In genomic region chr13:35210234-35210633, GRCh38 we compare ENCODE assay signal across 16 cellular contexts.
DNase-seq lines count a peak whose midpoint lies in the region; ATAC-seq and TF ChIP-seq lines count a peak whose summit lies in the region.
"Had no signal": no experiment of that assay in that cellular context is flagged by ENCODE, and none has a peak within 500 bp of the region (broad histone marks: within the 10 kb centered on the region; RNA-seq: fewer than 3 reads in every experiment).

No MANE protein-coding gene starts in this region.

- no peaks in the 10 kb centered on the region for H3K27me3 Mint-ChIP-seq in activated CD4-positive, alpha-beta T cell treated with anti-CD3 and anti-CD28 coated beads, Interleukin-2, amount 10 ng/mL, durations not matched to agents 24 days and 14 days
- H3K27me3 Mint-ChIP-seq: activated CD4-positive, alpha-beta memory T cell treated with anti-CD3 and anti-CD28 coated beads, Interleukin-2, amount 10 ng/mL, durations not matched to agents 7 days and 5 days; naive thymus-derived CD4-positive, alpha-beta T cell had no signal

- no peaks in the 10 kb centered on the region for H3K27me3 ChIP-seq in HCT116 (ENCODE audit: insufficient read depth, low read length)
- H3K27me3 ChIP-seq: BLaER1 treated with 17β-estradiol and CSF1 and Interleukin-3, amounts not matched to agents 10 nM and 100 nM; uterus had no signal

- POLR2A ChIA-PET in HCT116 (lab: Charles Lee) = no interaction called here

- H3K4me1 Mint-ChIP-seq in activated CD4-positive, alpha-beta T cell treated with anti-CD3 and anti-CD28 coated beads, Interleukin-2, amount 10 ng/mL, durations not matched to agents 24 days and 14 days = no peaks in the 10 kb centered on the region
- H3K4me1 Mint-ChIP-seq: activated CD4-positive, alpha-beta memory T cell treated with anti-CD3 and anti-CD28 coated beads, Interleukin-2, amount 10 ng/mL, durations not matched to agents 7 days and 5 days; naive thymus-derived CD4-positive, alpha-beta T cell had no signal

- DNase-seq in AG10803 (ENCODE audit: low read depth) = peak; percentile 8
- no peak for DNase-seq in HCT116 (ENCODE audit: low read depth, low spot score)
- peak; percentile 55 for DNase-seq in SK-MEL-5 (ENCODE audit: low read depth, low spot score)
- DNase-seq in fibroblast of villous mesenchyme (ENCODE audit: low read depth) = peak; percentile 1
- no peak for DNase-seq in activated CD4-positive, alpha-beta T cell treated with anti-CD3 and anti-CD28 coated beads, Interleukin-2, amount 10 ng/mL, durations not matched to agents 24 days and 14 days
- no peak for DNase-seq in NCI-H187 treated with DMSO at 0.1 percent for 48 hours (lab: John Stamatoyannopoulos, UW)
- no peak for DNase-seq in NCI-H510A (lab: John Stamatoyannopoulos, UW)
- DNase-seq: activated CD4-positive, alpha-beta memory T cell treated with anti-CD3 and anti-CD28 coated beads, Interleukin-2, amount 10 ng/mL, durations not matched to agents 7 days and 5 days; effector memory CD4-positive, alpha-beta T cell; naive thymus-derived CD4-positive, alpha-beta T cell; stimulated activated naive CD4-positive, alpha-beta T cell treated with Interleukin-2 at 50 U/mL for 16 hours; T-helper 9 cell; uterus had no signal

- peak; percentile 37; the same call in 1 of the 2 replicates for TF ChIP-seq RAD21 in HCT116 (IDR thresholded peaks at IDR 0.05; ENCODE audit: low read depth)

- H3K4me1 ChIP-seq in HCT116 (ENCODE audit: control insufficient read depth in 1 of 2, insufficient read depth in 2 of 2, low read length in 2 of 2) = no peaks in the 10 kb centered on the region
- H3K4me1 ChIP-seq: BLaER1 treated with 17β-estradiol and CSF1 and Interleukin-3, amounts not matched to agents 10 nM and 100 nM; uterus had no signal

- H3K27ac Mint-ChIP-seq in activated CD4-positive, alpha-beta T cell treated with anti-CD3 and anti-CD28 coated beads, Interleukin-2, amount 10 ng/mL, durations not matched to agents 24 days and 14 days = no peak overlapping the region
- H3K27ac Mint-ChIP-seq: activated CD4-positive, alpha-beta memory T cell treated with anti-CD3 and anti-CD28 coated beads, Interleukin-2, amount 10 ng/mL, durations not matched to agents 7 days and 5 days had no signal

- H3K27ac ChIP-seq in HCT116 (ENCODE audit: low read depth, low read length) = no peak overlapping the region
- H3K27ac ChIP-seq: BLaER1 treated with 17β-estradiol and CSF1 and Interleukin-3, amounts not matched to agents 10 nM and 100 nM; uterus had no signal

- H3K36me3 ChIP-seq in HCT116 (ENCODE audit: control insufficient read depth in 1 of 2, insufficient read depth in 2 of 2, low read length in 2 of 2) = no peaks in the 10 kb centered on the region
- H3K36me3 ChIP-seq: BLaER1 treated with 17β-estradiol and CSF1 and Interleukin-3, amounts not matched to agents 10 nM and 100 nM; uterus had no signal

- TF ChIP-seq CTCF in AG10803 (conservative IDR thresholded peaks at IDR 0.05; ENCODE audit: low read length) (peak; percentile 28; the same call in 1 of the 2 replicates), HCT116 (IDR thresholded peaks at IDR 0.05 in 2 of 3, conservative IDR thresholded peaks at IDR 0.05 in 1 of 3; ENCODE audit: borderline replicate concordance in 1 of 3, insufficient read depth in 1 of 3, low read depth in 2 of 3, low read length in 2 of 3) (no peak), fibroblast of villous mesenchyme (IDR thresholded peaks at IDR 0.05; ENCODE audit: insufficient read depth, low read depth, low read length) (no peak)

- no peaks in the 10 kb centered on the region for H3K36me3 Mint-ChIP-seq in activated CD4-positive, alpha-beta T cell treated with anti-CD3 and anti-CD28 coated beads, Interleukin-2, amount 10 ng/mL, durations not matched to agents 24 days and 14 days (ENCODE audit: low read depth)

- in situ Hi-C loops in SK-MEL-5 (cut with HindIII; ENCODE audit: low pct_unique_long_range_greater_than_20kb, low sequenced_read_pairs) = no loop called here

- no peak overlapping the region for H3K4me3 ChIP-seq in AG10803 (ENCODE audit: low read length)
- H3K4me3 ChIP-seq in HCT116 (replicated peaks in 1 of 2; ENCODE audit: low read depth in 1 of 2, low read length in 2 of 2) = no peak overlapping the region
- no peak overlapping the region for H3K4me3 ChIP-seq in fibroblast of villous mesenchyme (ENCODE audit: low read depth, low read length)
- H3K4me3 ChIP-seq: BLaER1 treated with 17β-estradiol and CSF1 and Interleukin-3, amounts not matched to agents 10 nM and 100 nM; K562; uterus had no signal

- no peaks in the 10 kb centered on the region for H3K9me2 ChIP-seq in HCT116 (ENCODE audit: insufficient read depth)

- H2AFZ ChIP-seq in HCT116 (ENCODE audit: low read depth, low read length, poor library complexity, severe bottlenecking) = no peak overlapping the region

- CTCF ChIA-PET in HCT116 (lab: Charles Lee) = interaction anchor here (1.0 to 1.4 kb wide), 2 partner anchors 512 to 579 kb away, joined by 3 to 5 read pairs; no protein-coding TSS in a partner anchor

- H3K4me2 ChIP-seq in HCT116 (ENCODE audit: low read length) = no peak overlapping the region
- H3K4me2 ChIP-seq: BLaER1 treated with 17β-estradiol and CSF1 and Interleukin-3, amounts not matched to agents 10 nM and 100 nM had no signal

- no peaks in the 10 kb centered on the region for H3K79me2 ChIP-seq in HCT116 (ENCODE audit: insufficient read depth, low read length)

- no peaks in the 10 kb centered on the region for H3K9me3 ChIP-seq in HCT116 (ENCODE audit: control insufficient read depth in 1 of 2, insufficient read depth in 1 of 2, low read depth in 1 of 2, low read length in 2 of 2)
- H3K9me3 ChIP-seq: BLaER1 treated with 17β-estradiol and CSF1 and Interleukin-3, amounts not matched to agents 10 nM and 100 nM; uterus had no signal

- ATAC-seq in HCT116 (no peak), HG02884 (IDR thresholded peaks at IDR 0.05; ENCODE audit: unreplicated experiment) (no peak)
- ATAC-seq: K562; naive thymus-derived CD4-positive, alpha-beta T cell had no signal

- no peak overlapping the region for H3K9ac ChIP-seq in HCT116 (ENCODE audit: low read length)
- H3K9ac ChIP-seq: BLaER1 treated with 17β-estradiol and CSF1 and Interleukin-3, amounts not matched to agents 10 nM and 100 nM had no signal

- BruUV-seq in HCT116 (replicated peaks; lab: Mats Ljungman, UMichigan) = no TSS peak

- intact Hi-C loops in HCT116 (cut with micrococcal nuclease) = loop anchor here (1.0 kb wide), 1 partner anchor 511 kb away; no protein-coding TSS in a partner anchor
- intact Hi-C loops in activated CD4-positive, alpha-beta T cell treated with anti-CD3 and anti-CD28 coated beads, Interleukin-2, amount 10 ng/mL, durations not matched to agents 24 days and 14 days (cut with micrococcal nuclease) = no loop called here

- RAD21 ChIA-PET in HCT116 (lab: Charles Lee; ENCODE audit: low non-redundant PET in 1 of 2, low total read pairs in 2 of 2, uncharacterized antibody in 2 of 2, unreplicated experiment in 2 of 2) = no interaction called here

- TF ChIP-seq POLR2A in HCT116 (IDR thresholded peaks at IDR 0.05; ENCODE audit: borderline replicate concordance, extremely low read depth, insufficient read depth, insufficient read length) = no peak

- no peak overlapping the region for H3K4me3 Mint-ChIP-seq in activated CD4-positive, alpha-beta T cell treated with anti-CD3 and anti-CD28 coated beads, Interleukin-2, amount 10 ng/mL, durations not matched to agents 24 days and 14 days
- H3K4me3 Mint-ChIP-seq: activated CD4-positive, alpha-beta memory T cell treated with anti-CD3 and anti-CD28 coated beads, Interleukin-2, amount 10 ng/mL, durations not matched to agents 7 days and 5 days; naive thymus-derived CD4-positive, alpha-beta T cell had no signal

- no peaks in the 10 kb centered on the region for H4K20me1 ChIP-seq in HCT116 (ENCODE audit: insufficient read depth)
- H4K20me1 ChIP-seq: BLaER1 treated with 17β-estradiol and CSF1 and Interleukin-3, amounts not matched to agents 10 nM and 100 nM had no signal

- no peaks in the 10 kb centered on the region for H3K9me3 Mint-ChIP-seq in activated CD4-positive, alpha-beta T cell treated with anti-CD3 and anti-CD28 coated beads, Interleukin-2, amount 10 ng/mL, durations not matched to agents 24 days and 14 days
- H3K9me3 Mint-ChIP-seq: activated CD4-positive, alpha-beta memory T cell treated with anti-CD3 and anti-CD28 coated beads, Interleukin-2, amount 10 ng/mL, durations not matched to agents 7 days and 5 days; naive thymus-derived CD4-positive, alpha-beta T cell had no signal

TF ChIP-seq in HCT116, 20 proteins besides CTCF, POLR2A, EP300 and RAD21 (continues in another document):
- no peak for TF ChIP-seq EZH2 (IDR thresholded peaks at IDR 0.05)
- no peak for TF ChIP-seq ZFX (IDR thresholded peaks at IDR 0.05)
- no peak for TF ChIP-seq SIN3A (IDR thresholded peaks at IDR 0.05; ENCODE audit: low read depth)
- TF ChIP-seq REST (IDR thresholded peaks at IDR 0.05; ENCODE audit: low read depth) = no peak
- TF ChIP-seq CEBPB (IDR thresholded peaks at IDR 0.05; ENCODE audit: low read depth) = no peak
- TF ChIP-seq EGR1 (IDR thresholded peaks at IDR 0.05; ENCODE audit: low read depth) = no peak
- TF ChIP-seq SRF (IDR thresholded peaks at IDR 0.05; ENCODE audit: low read depth) = no peak

Comparison
In these comparisons a context has a peak if more than half of its experiments do, and no peak if none do; other contexts are left out.
1. DNase-seq: peak in AG10803 (single experiment), SK-MEL-5 (single experiment) and fibroblast of villous mesenchyme (single experiment); none in HCT116 (single experiment), activated CD4-positive, alpha-beta T cell treated with anti-CD3 and anti-CD28 coated beads, Interleukin-2, amount 10 ng/mL, durations not matched to agents 24 days and 14 days (single experiment), NCI-H187 treated with DMSO at 0.1 percent for 48 hours (single experiment) and NCI-H510A (single experiment).